25 cellular contexts compared by ENCODE assay signal in genomic region chr3:105293441-105293840, GRCh38.
"Had no signal": no experiment of that assay in that cellular context is flagged by ENCODE, and none has a peak within 500 bp of the region (broad histone marks: within the 10 kb centered on the region; RNA-seq: fewer than 3 reads in every experiment).

No MANE protein-coding gene starts in this region.

- ATAC-seq: esophagus mucosa, gastrocnemius medialis, heart right ventricle, left cardiac atrium, left lung, left ventricle myocardium superior, lower lobe of right lung, mucosa of descending colon had no signal

- H3K27ac Mint-ChIP-seq: dendritic cell treated with granulocyte-macrophage colony-stimulating factor and Interleukin-4, amounts not matched to agents 40 ng/mL and 50 ng/mL, for 4 days; mesothelial cell of epicardium had no signal

- H3K4me1 Mint-ChIP-seq: mesothelial cell of epicardium, naive B cell had no signal

- H3K4me3 ChIP-seq: colonic mucosa, dorsolateral prefrontal cortex, esophagus squamous epithelium, gastrocnemius medialis, heart right ventricle, left lung, lower lobe of right lung, mucosa of descending colon had no signal

- H3K36me3 ChIP-seq: colonic mucosa, esophagus squamous epithelium, gastrocnemius medialis, heart right ventricle, left lung, lower lobe of right lung had no signal

- H3K36me3 Mint-ChIP-seq: mesothelial cell of epicardium had no signal

- H3K4me1 ChIP-seq: colonic mucosa, esophagus squamous epithelium, gastrocnemius medialis, heart right ventricle, left lung, lower lobe of right lung had no signal

- H3K4me3 Mint-ChIP-seq: dendritic cell treated with granulocyte-macrophage colony-stimulating factor and Interleukin-4, amounts not matched to agents 40 ng/mL and 50 ng/mL, for 4 days; mesothelial cell of epicardium; naive B cell had no signal

- H3K27ac ChIP-seq: colonic mucosa, dorsolateral prefrontal cortex, epithelial cell of prostate, esophagus squamous epithelium, gastrocnemius medialis, heart right ventricle, left lung, lower lobe of right lung had no signal

- DNase-seq: colonic mucosa; cortex of kidney; dorsolateral prefrontal cortex; effector CD4-positive, alpha-beta T cell; effector memory CD4-positive, alpha-beta T cell; erythroblast; esophagus squamous epithelium; foreskin fibroblast; foreskin melanocyte; gastrocnemius medialis; glutamatergic neuron; head of caudate nucleus; heart right ventricle; hippocampal formation; left cardiac atrium; left lung; left ventricle myocardium superior; lower lobe of right lung; mesenchymal stem cell; mucosa of descending colon; naive B cell had no signal

- H3K9me3 ChIP-seq: colonic mucosa, esophagus squamous epithelium, gastrocnemius medialis, left lung, lower lobe of right lung, mucosa of descending colon had no signal

- H3K27me3 ChIP-seq: colonic mucosa, dorsolateral prefrontal cortex, esophagus squamous epithelium, gastrocnemius medialis, heart right ventricle, left lung had no signal

- H3K27me3 Mint-ChIP-seq: dendritic cell treated with granulocyte-macrophage colony-stimulating factor and Interleukin-4, amounts not matched to agents 40 ng/mL and 50 ng/mL, for 4 days; naive B cell had no signal
